Comparison of ENCODE assay signal across 9 cellular contexts in the genomic region with DNA sequence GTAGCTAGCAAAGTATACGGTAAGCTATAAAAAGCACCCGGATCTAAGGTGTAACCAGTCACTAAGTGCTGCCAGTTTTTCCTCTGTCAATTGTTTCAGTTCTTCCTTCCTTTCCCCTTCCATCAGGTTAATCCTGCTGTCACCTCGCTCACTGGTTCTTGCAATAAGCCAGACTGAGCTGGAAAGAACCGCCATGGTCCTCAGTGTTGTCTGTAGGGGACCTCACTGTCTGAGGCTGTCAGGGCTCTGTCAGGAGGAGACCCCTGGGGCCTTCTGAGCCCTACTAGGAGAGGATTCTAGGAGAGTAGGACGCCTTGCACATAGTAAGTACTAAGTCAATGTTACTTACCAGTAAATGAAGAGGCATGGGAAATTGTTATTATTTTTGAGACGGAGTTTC. TPM values are rescaled to one million over a fixed set of nuclear protein-coding genes. Genes with fewer than 3 reads are reported as not detected.
A peak's percentile ranks its signal among the peaks of the same experiment; 100 is the strongest.
DNase-seq lines count a peak whose midpoint lies in the region; ATAC-seq, FAIRE-seq and TF ChIP-seq lines count a peak whose summit lies in the region.
"Had no signal": no experiment of that assay in that cellular context is flagged by ENCODE, and none has a peak within 500 bp of the region (broad histone marks: within the 10 kb centered on the region; RNA-seq: fewer than 3 reads in every experiment).

No MANE protein-coding gene starts in this region.

- H3K27ac ChIP-seq in breast epithelium, result peak overlapping the region in 1 of 2 donors; percentile 5
- no peak overlapping the region for H3K27ac ChIP-seq in keratinocyte (ENCODE audit: control insufficient read depth, insufficient read depth, low read length)
- peak overlapping the region in 3 of 4 donors; percentile 95 to 99 (median 96) for H3K27ac ChIP-seq in upper lobe of left lung
- H3K27ac ChIP-seq in neuronal stem cell (replicated peaks; ENCODE audit: low read length), result no peak overlapping the region

- no peak overlapping the region for H3K18ac ChIP-seq in neuronal stem cell (ENCODE audit: low read length)

- peaks cover 24% of the 10 kb centered on the region for H3K36me3 Mint-ChIP-seq in MCF 10A (ENCODE audit: insufficient read depth, unreplicated experiment)
- H3K36me3 Mint-ChIP-seq in activated CD8-positive, alpha-beta T cell treated with anti-CD3 and anti-CD28 coated beads for 36 hours (ENCODE audit: low read depth), result peaks cover 48% of the 10 kb centered on the region

- peaks cover 40% of the 10 kb centered on the region for H3K79me2 ChIP-seq in keratinocyte (ENCODE audit: control insufficient read depth, insufficient read depth, low read length)

- no peak overlapping the region for H3K23ac ChIP-seq in neuronal stem cell (ENCODE audit: low read depth, low read length, poor library complexity)

- CTCF ChIA-PET in MCF 10A (lab: Yijun Ruan, JAX), result interaction anchor here (1.0 to 4.1 kb wide), 6 partner anchors 14 to 197 kb away, joined by 3 to 32 read pairs (median 14); no protein-coding TSS in a partner anchor
- CTCF ChIA-PET in activated CD8-positive, alpha-beta T cell treated with anti-CD3 and anti-CD28 coated beads for 36 hours (lab: Charles Lee), result interaction anchor here (0.9 to 11.3 kb wide), 5 partner anchors 10 to 197 kb away, joined by 3 to 191 read pairs (median 5); no protein-coding TSS in a partner anchor

- no peak overlapping the region for H4K91ac ChIP-seq in neuronal stem cell (ENCODE audit: low read depth, low read length, poor library complexity)

- no peak for FAIRE-seq in keratinocyte (lab: Jason Lieb, UNC)

- intact Hi-C loops in MCF 10A (cut with micrococcal nuclease) (loop anchor here (5.0 kb wide), 1 partner anchor 199 kb away; no protein-coding TSS in a partner anchor), breast epithelium (cut with DNase I; ENCODE audit: low total_unique reads) (no loop called here)
- intact Hi-C loops in activated CD8-positive, alpha-beta T cell treated with anti-CD3 and anti-CD28 coated beads for 36 hours (cut with micrococcal nuclease), result no loop called here

- H3K79me1 ChIP-seq in neuronal stem cell (ENCODE audit: low read depth, low read length), result peaks cover 3% of the 10 kb centered on the region

- H2BK120ac ChIP-seq in neuronal stem cell (ENCODE audit: low read depth, low read length), result no peak overlapping the region

- no peak overlapping the region for H3K4me3 ChIP-seq in breast epithelium
- peak overlapping the region in 1 of 3 experiments; percentile 92 for H3K4me3 ChIP-seq in keratinocyte (ENCODE audit: control insufficient read depth in 2 of 3, extremely low read depth in 1 of 3, insufficient read depth in 2 of 3, low read depth in 1 of 3, low read length in 3 of 3)
- H3K4me3 ChIP-seq in upper lobe of left lung, result peak overlapping the region in 1 of 4 donors; percentile 74
- peak overlapping the region in 1 of 2 donors; percentile 98 for H3K4me3 ChIP-seq in neuronal stem cell (ENCODE audit: low read length in 2 of 2)

- H3K9me1 ChIP-seq in keratinocyte (ENCODE audit: control insufficient read depth, extremely low read depth, insufficient read depth, low read length), result no peaks in the 10 kb centered on the region

- H3K36me3 ChIP-seq in breast epithelium (no peaks in the 10 kb centered on the region), keratinocyte (ENCODE audit: control insufficient read depth in 2 of 2, extremely low read depth in 1 of 2, insufficient read depth in 2 of 2, low read length in 2 of 2) (peaks cover 0 to 1% of the 10 kb centered on the region in 2 experiments), upper lobe of left lung (no peaks in the 10 kb centered on the region), neuronal stem cell (replicated peaks in 1 of 2; ENCODE audit: control insufficient read depth in 2 of 2, insufficient read depth in 2 of 2, low read length in 2 of 2) (peaks cover 6 to 16% of the 10 kb centered on the region in 2 donors)

- TF ChIP-seq POLR2A in breast epithelium (IDR thresholded peaks at IDR 0.05) (no peak), upper lobe of left lung (IDR thresholded peaks at IDR 0.05) (no peak)

- ATAC-seq in activated CD8-positive, alpha-beta T cell treated with anti-CD3 and anti-CD28 coated beads for 36 hours, result no peak
- no peak for ATAC-seq in upper lobe of left lung (ENCODE audit: low FRiP score in 2 of 2)

- POLR2A ChIA-PET in MCF 10A (lab: Yijun Ruan, JAX), result interaction anchor here (0.6 to 5.1 kb wide), 2 partner anchors 12 to 33 kb away, joined by 3 to 109 read pairs; no protein-coding TSS in a partner anchor
- POLR2A ChIA-PET in activated CD8-positive, alpha-beta T cell treated with anti-CD3 and anti-CD28 coated beads for 36 hours (lab: Charles Lee), result interaction anchor here (0.9 to 3.4 kb wide), 6 partner anchors 10 to 42 kb away, joined by 3 to 29 read pairs (median 11); no protein-coding TSS in a partner anchor

- peak overlapping the region; percentile 98 for H3K9ac ChIP-seq in keratinocyte (ENCODE audit: control insufficient read depth, extremely low read depth, insufficient read depth, low read length)
- H3K9ac ChIP-seq in neuronal stem cell (ENCODE audit: low read depth, low read length, poor library complexity), result no peak overlapping the region

- H2BK15ac ChIP-seq in neuronal stem cell (ENCODE audit: low read length), result no peak overlapping the region

- H4K8ac ChIP-seq in neuronal stem cell (ENCODE audit: low read depth, low read length), result no peak overlapping the region

- peaks cover 26% of the 10 kb centered on the region for H3K4me1 Mint-ChIP-seq in MCF 10A (ENCODE audit: insufficient read depth, unreplicated experiment)
- peaks cover 40% of the 10 kb centered on the region for H3K4me1 Mint-ChIP-seq in activated CD8-positive, alpha-beta T cell treated with anti-CD3 and anti-CD28 coated beads for 36 hours (ENCODE audit: low read depth)

- TF ChIP-seq CTCF in MCF 10A (IDR thresholded peaks at IDR 0.05; ENCODE audit: unreplicated experiment) (no peak), breast epithelium (IDR thresholded peaks at IDR 0.05) (no peak), keratinocyte (optimal IDR thresholded peaks at IDR 0.05 in 1 of 3, IDR thresholded peaks at IDR 0.05 in 1 of 3, conservative IDR thresholded peaks at IDR 0.05 in 1 of 3; ENCODE audit: extremely low read depth in 1 of 3, insufficient read depth in 2 of 3, low read length in 3 of 3) (no peak), upper lobe of left lung (IDR thresholded peaks at IDR 0.05) (no peak)
- TF ChIP-seq CTCF in activated CD8-positive, alpha-beta T cell treated with anti-CD3 and anti-CD28 coated beads for 36 hours (IDR thresholded peaks at IDR 0.05), result no peak

- dilution Hi-C loops in keratinocyte (cut with MboI; ENCODE audit: extremely low pct_ligation_motif_present, low sequenced_read_pairs), result no loop called here

- DNase-seq in MCF 10A (ENCODE audit: unreplicated experiment) (no peak), breast epithelium (ENCODE audit: low spot score in 2 of 2) (no peak), keratinocyte (ENCODE audit: low read depth, low spot score) (no peak), upper lobe of left lung (no peak), neuronal stem cell (ENCODE audit: low spot score) (no peak), COLO668 (lab: John Stamatoyannopoulos, UW; ENCODE audit: unreplicated experiment) (no peak), RPMI8226 (no peak)
- no peak for DNase-seq in activated CD8-positive, alpha-beta T cell treated with anti-CD3 and anti-CD28 coated beads for 36 hours
- DNase-seq: NCI-H1048 had no signal

- peak overlapping the region; percentile 94 for H3K4me2 ChIP-seq in keratinocyte (ENCODE audit: control insufficient read depth, extremely low read depth, insufficient read depth, low read depth, low read length)
- H3K4me2 ChIP-seq in neuronal stem cell (ENCODE audit: insufficient read depth, low read length, poor library complexity, severe bottlenecking), result no peak overlapping the region

- no peaks in the 10 kb centered on the region for H3K27me3 Mint-ChIP-seq in MCF 10A (ENCODE audit: insufficient read depth, unreplicated experiment)
- no peaks in the 10 kb centered on the region for H3K27me3 Mint-ChIP-seq in activated CD8-positive, alpha-beta T cell treated with anti-CD3 and anti-CD28 coated beads for 36 hours

- H4K20me1 ChIP-seq in keratinocyte (ENCODE audit: control insufficient read depth, extremely low read depth, insufficient read depth, low read length), result no peaks in the 10 kb centered on the region

- H2BK5ac ChIP-seq in neuronal stem cell (ENCODE audit: low read length), result no peak overlapping the region

- no peak overlapping the region for H3K4ac ChIP-seq in neuronal stem cell (ENCODE audit: low read length)

- no peak overlapping the region for H3K14ac ChIP-seq in neuronal stem cell (ENCODE audit: low read length)

- WGBS in upper lobe of left lung, 2 donors, result 79 to 88% methylated on average over 6 of the region's 6 CpGs
- WGBS in neuronal stem cell (ENCODE audit: extremely low coverage in 2 of 2, insufficient read length in 2 of 2, insufficient replicate concordance in 1 of 2), 2 donors, result no CpG with 5 or more reads among the region's 6 CpGs

- TF ChIP-seq EP300 in upper lobe of left lung (IDR thresholded peaks at IDR 0.05), result no peak

- peak overlapping the region; percentile 99 for H3K4me3 Mint-ChIP-seq in MCF 10A (ENCODE audit: unreplicated experiment)
- H3K4me3 Mint-ChIP-seq in activated CD8-positive, alpha-beta T cell treated with anti-CD3 and anti-CD28 coated beads for 36 hours, result peak overlapping the region; percentile 94

- no peaks in the 10 kb centered on the region for H3K9me3 ChIP-seq in breast epithelium
- no peaks in the 10 kb centered on the region for H3K9me3 ChIP-seq in keratinocyte (ENCODE audit: control insufficient read depth, low read depth, low read length)
- H3K9me3 ChIP-seq in upper lobe of left lung, result peaks cover 0 to 4% (median under 1%) of the 10 kb centered on the region in 4 donors
- H3K9me3 ChIP-seq in neuronal stem cell (replicated peaks in 1 of 2; ENCODE audit: control insufficient read depth in 2 of 2, insufficient read depth in 1 of 2, low read depth in 1 of 2, low read length in 2 of 2), result peaks cover 5 to 7% of the 10 kb centered on the region in 2 donors

- peak overlapping the region; percentile 100 for H3K27ac Mint-ChIP-seq in MCF 10A (ENCODE audit: low read depth, unreplicated experiment)
- H3K27ac Mint-ChIP-seq in activated CD8-positive, alpha-beta T cell treated with anti-CD3 and anti-CD28 coated beads for 36 hours, result peak overlapping the region; percentile 87

- H3K9me3 Mint-ChIP-seq in MCF 10A (ENCODE audit: unreplicated experiment), result peaks cover 7% of the 10 kb centered on the region
- peaks cover 5% of the 10 kb centered on the region for H3K9me3 Mint-ChIP-seq in activated CD8-positive, alpha-beta T cell treated with anti-CD3 and anti-CD28 coated beads for 36 hours

- H2BK12ac ChIP-seq in neuronal stem cell (ENCODE audit: low read length), result no peak overlapping the region

- H2AK5ac ChIP-seq in neuronal stem cell (ENCODE audit: low read depth, low read length), result no peak overlapping the region

- H3K27me3 ChIP-seq in breast epithelium (no peaks in the 10 kb centered on the region), keratinocyte (ENCODE audit: control insufficient read depth, extremely low read depth, insufficient read depth, low read length) (no peaks in the 10 kb centered on the region), upper lobe of left lung (no peaks in the 10 kb centered on the region), neuronal stem cell (ENCODE audit: control insufficient read depth in 3 of 3, insufficient read depth in 3 of 3, low read depth in 1 of 3, low read length in 3 of 3) (no peaks in the 10 kb centered on the region)

- no TSS peak for BruUV-seq in MCF 10A (replicated peaks; lab: Mats Ljungman, UMichigan)

- H2AFZ ChIP-seq in keratinocyte (ENCODE audit: control insufficient read depth, low read length), result no peak overlapping the region
- no peak overlapping the region for H2AFZ ChIP-seq in neuronal stem cell (ENCODE audit: low read length)

- peaks cover 0 to 5% of the 10 kb centered on the region in 2 donors for H3K4me1 ChIP-seq in breast epithelium
- peaks cover 15% of the 10 kb centered on the region for H3K4me1 ChIP-seq in keratinocyte (ENCODE audit: control insufficient read depth, extremely low read depth, insufficient read depth, low read length)
- peaks cover 35 to 54% (median 38%) of the 10 kb centered on the region in 4 donors for H3K4me1 ChIP-seq in upper lobe of left lung
- peaks cover 4 to 9% of the 10 kb centered on the region in 2 donors for H3K4me1 ChIP-seq in neuronal stem cell (ENCODE audit: control insufficient read depth in 2 of 2, insufficient read depth in 1 of 2, low read depth in 1 of 2, low read length in 2 of 2)

RNA-seq across cellular contexts. Expression of a gene that starts 1.4 kb away (rescaled TPM):
- total RNA-seq in MCF 10A (2022), result 26.0 and 27.7 TPM in 2 replicates
- total RNA-seq in breast epithelium, result 10 to 100 TPM; 19.0 to 23.6 (median 23.6) TPM
- total RNA-seq in activated CD8-positive, alpha-beta T cell treated with anti-CD3 and anti-CD28 coated beads for 36 hours, result 10 to 100 TPM; 41.0 to 42.8 TPM
- polyA plus RNA-seq in keratinocyte, result 17.7 to 22.7 TPM (median 20.9 TPM) in 3 replicates
- 25.3 TPM for polyA plus RNA-seq in keratinocyte (2011; ENCODE audit: low read depth)
- 20.4 and 25.8 TPM in 2 replicates for polyA plus RNA-seq in keratinocyte (2011; cell fraction: cytosol; rRNA removed)
- polyA plus RNA-seq in keratinocyte (2011; cell fraction: nucleus; rRNA removed), result 16.9 and 19.1 TPM in 2 replicates
- 15.0 and 23.9 TPM in 2 replicates for polyA plus RNA-seq in keratinocyte (2012; ENCODE audit: low replicate concordance)
- 14.2 to 21.3 TPM (median 14.7 TPM) in 3 replicates for polyA minus RNA-seq in keratinocyte
- 19.6 TPM for polyA minus RNA-seq in keratinocyte (2011; cell fraction: cytosol; rRNA and poly(A)+ RNA removed)
- polyA minus RNA-seq in keratinocyte (2011; cell fraction: nucleus; rRNA and poly(A)+ RNA removed), result 11.9 and 20.6 TPM in 2 replicates
- 10 to 100 TPM; 27.1 to 48.2 (median 35.3) TPM for total RNA-seq in upper lobe of left lung
- 10.2 TPM for polyA plus RNA-seq in neuronal stem cell (2013, experiment 1 of 2)
- 10.6 TPM for polyA plus RNA-seq in neuronal stem cell (2013, experiment 2 of 2)

RNA-seq across cellular contexts. Expression of a gene that starts 23.0 kb away (rescaled TPM):
- 11.6 and 20.2 TPM in 2 replicates for total RNA-seq in MCF 10A (2022)
- total RNA-seq in breast epithelium, result 10 to 100 TPM; 23.3 to 37.3 (median 26.5) TPM
- total RNA-seq in activated CD8-positive, alpha-beta T cell treated with anti-CD3 and anti-CD28 coated beads for 36 hours, result 10 to 100 TPM; 38.4 to 41.8 TPM
- 11.7 to 12.7 TPM (median 11.9 TPM) in 3 replicates for polyA plus RNA-seq in keratinocyte
- polyA plus RNA-seq in keratinocyte (2011; ENCODE audit: low read depth), result 10.3 TPM
- polyA plus RNA-seq in keratinocyte (2011; cell fraction: cytosol; rRNA removed), result 7.9 and 9.0 TPM in 2 replicates
- polyA plus RNA-seq in keratinocyte (2011; cell fraction: nucleus; rRNA removed), result 8.3 and 9.7 TPM in 2 replicates
- 11.7 and 12.5 TPM in 2 replicates for polyA plus RNA-seq in keratinocyte (2012; ENCODE audit: low replicate concordance)
- polyA minus RNA-seq in keratinocyte, result 19.9 to 24.0 TPM (median 20.7 TPM) in 3 replicates
- polyA minus RNA-seq in keratinocyte (2011; cell fraction: cytosol; rRNA and poly(A)+ RNA removed), result 20.1 TPM
- polyA minus RNA-seq in keratinocyte (2011; cell fraction: nucleus; rRNA and poly(A)+ RNA removed), result 7.1 and 9.8 TPM in 2 replicates
- 10 to 100 TPM; 26.9 to 55.5 (median 32.7) TPM for total RNA-seq in upper lobe of left lung
- polyA plus RNA-seq in neuronal stem cell (2013, experiment 1 of 2), result 50.9 TPM
- 51.4 TPM for polyA plus RNA-seq in neuronal stem cell (2013, experiment 2 of 2)

Comparison
In these comparisons a context has a peak if more than half of its experiments do, and no peak if none do; other contexts are left out.
1. H3K27ac ChIP-seq: peak in upper lobe of left lung (3 of 4); none in keratinocyte (single experiment) and neuronal stem cell (single experiment).